In genomic region chr17:42068979-42069378, GRCh38 we compare ENCODE assay signal across 16 cellular contexts. TPM values are rescaled to one million over a fixed set of nuclear protein-coding genes. Genes with fewer than 3 reads are reported as not detected.
DNase-seq lines count a peak whose midpoint lies in the region; ATAC-seq and TF ChIP-seq lines count a peak whose summit lies in the region.
"Had no signal": no experiment of that assay in that cellular context is flagged by ENCODE, and none has a peak within 500 bp of the region (broad histone marks: within the 10 kb centered on the region; RNA-seq: fewer than 3 reads in every experiment).

No MANE protein-coding gene starts in this region.

- no TSS peak for BruUV-seq in PC-3 (replicated peaks; lab: Mats Ljungman, UMichigan)

- H3K9me3 ChIP-seq in PC-3 (ENCODE audit: low read length) = no peaks in the 10 kb centered on the region
- H3K9me3 ChIP-seq: BE2C, SJCRH30 had no signal

- ATAC-seq in PC-3 (peak; percentile 37; the same call in 1 of the 2 replicates), foreskin keratinocyte (peak; percentile 31), GM21529 (IDR thresholded peaks at IDR 0.05; ENCODE audit: unreplicated experiment) (no peak)

- no peaks in the 10 kb centered on the region for H3F3A ChIP-seq in PC-3 (ENCODE audit: low read length, unreplicated experiment)

- TF ChIP-seq CTCF in PC-3 (conservative IDR thresholded peaks at IDR 0.05; ENCODE audit: low read depth, low read length) = no peak
- no peak for TF ChIP-seq CTCF in foreskin keratinocyte (conservative IDR thresholded peaks at IDR 0.05)

- H3K27me3 ChIP-seq in PC-3 (ENCODE audit: low read length) = 0 out of 2 replicates have a peak, but pooled peaks cover 8% of the 10 kb centered on the region
- H3K27me3 ChIP-seq in foreskin keratinocyte = peaks cover 38% of the 10 kb centered on the region

- POLR2A ChIA-PET in PC-3 (lab: Charles Lee; ENCODE audit: unreplicated experiment) = no interaction called here

- DNase-seq in NCI-H2171 treated with DMSO at 0.1 percent for 48 hours (lab: John Stamatoyannopoulos, UW) (peak; percentile 15), NCI-H2171 (lab: John Stamatoyannopoulos, UW) (no peak), PC-3 (no peak), foreskin keratinocyte (peak in 1 of 2 donors; percentile 18), epidermal melanocyte (ENCODE audit: insufficient read length, low spot score) (no peak)
- no peak for DNase-seq in stimulated activated CD4-positive, alpha-beta T cell treated with anti-CD3 and anti-CD28 coated beads, Interleukin-15, amount 100 ng/mL, for 24 hours
- DNase-seq: BE2C; CD4-positive, CD25-positive, alpha-beta regulatory T cell; COR-L47; GOT3; KBM-7; NCI-H1105 treated with DMSO at 0.1 percent for 48 hours; NCI-H1930; NCI-H748 treated with DMSO at 0.1 percent for 48 hours; SJCRH30 had no signal

- no peaks in the 10 kb centered on the region for H4K20me1 ChIP-seq in PC-3 (ENCODE audit: low read length)

- H3K9ac ChIP-seq in PC-3 (ENCODE audit: low read length) = no peak overlapping the region

- CTCF ChIA-PET in PC-3 (lab: Charles Lee) = no interaction called here

- H3K27ac ChIP-seq in PC-3 (ENCODE audit: low read length) (no peak overlapping the region), foreskin keratinocyte (no peak overlapping the region)
- H3K27ac ChIP-seq: SJCRH30 had no signal

- no peaks in the 10 kb centered on the region for H3K4me1 ChIP-seq in PC-3 (ENCODE audit: insufficient read depth, low read length)
- H3K4me1 ChIP-seq in foreskin keratinocyte = no peaks in the 10 kb centered on the region

- no peaks in the 10 kb centered on the region for H3K9me2 ChIP-seq in PC-3 (replicated peaks; ENCODE audit: low read length)

- H2AFZ ChIP-seq in PC-3 (ENCODE audit: low read length) = no peak overlapping the region

- H3K36me3 ChIP-seq in PC-3 (ENCODE audit: low read depth, low read length) = no peaks in the 10 kb centered on the region; the same call in 1 of the 2 replicates
- H3K36me3 ChIP-seq: BE2C, SJCRH30 had no signal

- no peak overlapping the region for H3K4me3 ChIP-seq in PC-3 (ENCODE audit: low read length)
- H3K4me3 ChIP-seq: SJCRH30 had no signal

- intact Hi-C loops in PC-3 (cut with micrococcal nuclease) = no loop called here

- no peak overlapping the region for H3K4me2 ChIP-seq in PC-3 (ENCODE audit: low read length)

- H3K79me2 ChIP-seq in PC-3 (ENCODE audit: low read length) = no peaks in the 10 kb centered on the region

RNA-seq across cellular contexts. Expression of gene C17orf113, which starts 18.6 kb away (rescaled TPM):
- total RNA-seq in PC-3 (2014; rRNA removed) (0.62 and 1.8 TPM in 2 replicates), foreskin keratinocyte (0.18 and 0.31 TPM in 2 replicates)
- polyA plus RNA-seq in foreskin keratinocyte = 0.12 and 0.17 TPM in 2 replicates

RNA-seq across cellular contexts. Expression of gene ZNF385C, which starts 29.3 kb away (rescaled TPM):
- total RNA-seq in PC-3 (2014; rRNA removed) = 0.04 and 0.17 TPM in 2 replicates
- total RNA-seq in foreskin keratinocyte = 0.04 TPM in 1 of 2 replicates, not detected in the other
- polyA plus RNA-seq in foreskin keratinocyte = 0.06 and 0.15 TPM in 2 replicates
- total RNA-seq: CD4-positive, CD25-positive, alpha-beta regulatory T cell had no signal

RNA-seq across cellular contexts. Expression of gene DHX58, which starts 43.5 kb away (rescaled TPM):
- total RNA-seq in PC-3 (2014; rRNA removed) (not detected in 2 replicates), foreskin keratinocyte (15.9 and 16.7 TPM in 2 replicates)
- 14.6 and 15.6 TPM in 2 replicates for polyA plus RNA-seq in foreskin keratinocyte

RNA-seq across cellular contexts. Expression of gene NKIRAS2, which starts 49.1 kb away (rescaled TPM):
- total RNA-seq in PC-3 (2014; rRNA removed) (39.4 and 46.6 TPM in 2 replicates), foreskin keratinocyte (17.1 TPM in 2 replicates)
- 18.6 and 20.0 TPM in 2 replicates for polyA plus RNA-seq in foreskin keratinocyte

RNA-seq across cellular contexts. Expression of gene DNAJC7, which starts 51.7 kb away (rescaled TPM):
- 60.1 and 76.3 TPM in 2 replicates for total RNA-seq in PC-3 (2014; rRNA removed)
- 96.5 and 102 TPM in 2 replicates for total RNA-seq in foreskin keratinocyte
- polyA plus RNA-seq in foreskin keratinocyte = 98.8 and 101 TPM in 2 replicates

Comparison
In these comparisons a context has a peak if more than half of its experiments do, and no peak if none do; other contexts are left out.
1. RNA of gene DHX58, which starts 43.5 kb away (total RNA-seq): 15.9 to 16.7 TPM in foreskin keratinocyte; not detected in PC-3; every median in the first group is over 10 times any median in the second.